ENCODE assay signal across 13 cellular contexts in genomic region chr18:55748227-55748738, GRCh38.
"Had no signal": no experiment of that assay in that cellular context is flagged by ENCODE, and none has a peak within 500 bp of the region (broad histone marks: within the 10 kb centered on the region; RNA-seq: fewer than 3 reads in every experiment).

No MANE protein-coding gene starts in this region.

- H3K9me3 ChIP-seq: heart left ventricle, neutrophil, uterus had no signal

- H3K27ac ChIP-seq: brain microvascular endothelial cell, heart left ventricle, neutrophil, uterus had no signal

- H3K4me1 ChIP-seq: heart left ventricle, uterus had no signal

- H3K4me3 ChIP-seq: heart left ventricle, mucosa of descending colon, uterus had no signal

- H3K27me3 ChIP-seq: brain microvascular endothelial cell, heart left ventricle, neutrophil, uterus had no signal

- H3K36me3 ChIP-seq: brain microvascular endothelial cell, heart left ventricle, neutrophil, uterus had no signal

- DNase-seq: activated CD4-positive, CD25-positive, alpha-beta regulatory T cell treated with anti-CD3 and anti-CD28 coated beads, Interleukin-2, amount 50 U/mL, for 72 hours; activated naive CD8-positive, alpha-beta T cell treated with anti-CD3 and anti-CD28 coated beads for 36 hours; brain microvascular endothelial cell; cortex of kidney; effector CD4-positive, alpha-beta T cell; foreskin melanocyte; heart left ventricle; mucosa of descending colon; naive thymus-derived CD4-positive, alpha-beta T cell; retina; T-helper 2 cell; uterus had no signal
